ENCODE assay signal across 17 cellular contexts in the genomic region with DNA sequence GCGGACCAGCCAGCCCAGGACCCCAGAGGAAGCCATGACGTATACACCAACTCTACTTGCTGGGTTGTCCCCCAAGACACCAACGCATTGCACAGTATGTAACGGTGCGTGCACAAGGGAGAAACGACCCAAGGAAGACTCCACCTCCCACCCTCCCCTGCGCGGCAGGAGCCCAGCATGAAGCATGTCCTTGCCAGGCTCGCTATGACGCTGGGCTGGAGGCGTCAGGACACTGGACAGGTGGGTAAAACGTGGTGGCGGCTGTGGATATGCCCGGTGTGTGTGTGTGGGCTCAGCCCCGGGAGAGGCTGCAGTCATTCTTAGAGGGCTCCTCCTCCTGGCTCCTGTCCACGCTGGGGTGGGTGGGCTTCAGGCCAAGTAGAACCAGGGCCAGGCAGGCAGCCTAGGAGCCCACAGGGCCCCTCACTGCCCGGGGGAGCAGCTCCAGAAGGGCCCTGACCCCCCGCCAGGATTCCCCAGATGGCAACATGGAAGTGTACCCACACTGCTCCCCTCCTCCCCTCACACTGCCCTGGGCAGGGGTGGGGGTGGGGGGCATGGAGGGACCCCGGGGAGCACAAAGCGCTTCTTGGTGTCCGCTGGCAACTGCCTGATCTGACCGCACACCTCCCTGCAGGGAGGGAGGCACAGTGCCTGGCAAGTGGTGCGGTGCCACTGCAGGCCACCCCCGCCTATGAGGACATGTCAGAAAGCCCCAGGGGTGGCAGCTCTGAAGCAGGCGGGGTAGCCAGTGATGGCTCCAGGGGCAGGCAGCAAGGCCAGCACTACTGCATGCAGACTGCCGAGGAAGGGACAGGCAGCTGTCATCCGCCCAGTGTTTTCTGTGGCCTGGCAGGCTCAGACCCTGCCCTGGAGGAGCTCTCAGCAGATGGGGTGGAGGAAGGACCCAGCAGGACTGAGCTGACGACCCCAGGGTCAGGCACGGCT. TPM values are rescaled to one million over a fixed set of nuclear protein-coding genes. Genes with fewer than 3 reads are reported as not detected.
DNase-seq lines count a peak whose midpoint lies in the region; ATAC-seq lines count a peak whose summit lies in the region.
"Had no signal": no experiment of that assay in that cellular context is flagged by ENCODE, and none has a peak within 500 bp of the region (broad histone marks: within the 10 kb centered on the region; RNA-seq: fewer than 3 reads in every experiment).

No MANE protein-coding gene starts in this region.

- no peaks in the 10 kb centered on the region for H3K27me3 Mint-ChIP-seq in central memory CD8-positive, alpha-beta T cell
- H3K27me3 Mint-ChIP-seq: naive B cell had no signal

- H4K8ac ChIP-seq in neuronal stem cell (ENCODE audit: low read depth, low read length), result no peak overlapping the region

- peak overlapping the region; percentile 55 for H3K27ac Mint-ChIP-seq in central memory CD8-positive, alpha-beta T cell (ENCODE audit: low read depth)
- H3K27ac Mint-ChIP-seq: activated CD8-positive, alpha-beta T cell treated with anti-CD3 and anti-CD28 coated beads, Interleukin-2, amount 10 ng/mL, durations not matched to agents 7 days and 5 days had no signal

- no peak overlapping the region for H3K4me3 ChIP-seq in neuronal stem cell (ENCODE audit: low read length in 2 of 2)
- H3K4me3 ChIP-seq: gastroesophageal sphincter, vagina had no signal

- H2BK12ac ChIP-seq in neuronal stem cell (ENCODE audit: low read length), result no peak overlapping the region

- DNase-seq in Right ventricle myocardium superior, result peak; percentile 39
- DNase-seq in left ventricle myocardium superior, result no peak
- no peak for DNase-seq in central memory CD8-positive, alpha-beta T cell (ENCODE audit: low spot score in 2 of 2)
- no peak for DNase-seq in neuronal stem cell (ENCODE audit: low spot score)
- DNase-seq in NCI-H748 (lab: John Stamatoyannopoulos, UW; ENCODE audit: unreplicated experiment), result no peak
- no peak for DNase-seq in activated T-cell treated with anti-CD3 and anti-CD28 coated beads, Interleukin-2, amount 50 U/mL, for 48 hours
- no peak for DNase-seq in NCI-H187 treated with DMSO at 0.1 percent for 48 hours (lab: John Stamatoyannopoulos, UW)
- DNase-seq: activated CD8-positive, alpha-beta T cell treated with anti-CD3 and anti-CD28 coated beads, Interleukin-2, amount 10 ng/mL, durations not matched to agents 7 days and 5 days; cortex of kidney; GDM1; naive B cell; NCI-H2029 treated with DMSO at 0.1 percent for 48 hours; NCI-H526 treated with DMSO at 0.1 percent for 48 hours had no signal

- H3K18ac ChIP-seq in neuronal stem cell (ENCODE audit: low read length), result peak overlapping the region; percentile 74

- H3K9me3 Mint-ChIP-seq in central memory CD8-positive, alpha-beta T cell, result no peaks in the 10 kb centered on the region

- no peaks in the 10 kb centered on the region for H3K36me3 Mint-ChIP-seq in central memory CD8-positive, alpha-beta T cell (ENCODE audit: insufficient read depth)

- H3K4me3 Mint-ChIP-seq in central memory CD8-positive, alpha-beta T cell, result no peak overlapping the region
- H3K4me3 Mint-ChIP-seq: activated CD8-positive, alpha-beta T cell treated with anti-CD3 and anti-CD28 coated beads, Interleukin-2, amount 10 ng/mL, durations not matched to agents 7 days and 5 days; naive B cell had no signal

- H3K27ac ChIP-seq in neuronal stem cell (replicated peaks; ENCODE audit: low read length), result no peak overlapping the region
- H3K27ac ChIP-seq: epithelial cell of prostate, gastroesophageal sphincter, vagina had no signal

- peaks cover 4 to 7% of the 10 kb centered on the region in 2 donors for H3K9me3 ChIP-seq in neuronal stem cell (replicated peaks in 1 of 2; ENCODE audit: control insufficient read depth in 2 of 2, insufficient read depth in 1 of 2, low read depth in 1 of 2, low read length in 2 of 2)
- H3K9me3 ChIP-seq: vagina had no signal

- ATAC-seq in Right ventricle myocardium superior (ENCODE audit: poor library complexity), result peak; percentile 5
- no peak for ATAC-seq in left ventricle myocardium superior
- ATAC-seq in central memory CD8-positive, alpha-beta T cell (replicated peaks; ENCODE audit: extremely low read depth, poor library complexity, severe bottlenecking), result no peak
- no peak for ATAC-seq in HG03354 (IDR thresholded peaks at IDR 0.05; ENCODE audit: poor library complexity, severe bottlenecking, unreplicated experiment)
- ATAC-seq: activated CD8-positive, alpha-beta T cell treated with anti-CD3 and anti-CD28 coated beads, Interleukin-2, amount 10 ng/mL, durations not matched to agents 7 days and 5 days; gastroesophageal sphincter had no signal

- H3K4me2 ChIP-seq in neuronal stem cell (ENCODE audit: insufficient read depth, low read length, poor library complexity, severe bottlenecking), result no peak overlapping the region

- H3K79me1 ChIP-seq in neuronal stem cell (ENCODE audit: low read depth, low read length), result peaks cover 31% of the 10 kb centered on the region

- no peak overlapping the region for H2BK5ac ChIP-seq in neuronal stem cell (ENCODE audit: low read length)

- H2BK120ac ChIP-seq in neuronal stem cell (ENCODE audit: low read depth, low read length), result no peak overlapping the region

- no peak overlapping the region for H3K9ac ChIP-seq in neuronal stem cell (ENCODE audit: low read depth, low read length, poor library complexity)

- H2AFZ ChIP-seq in neuronal stem cell (ENCODE audit: low read length), result no peak overlapping the region

- peaks cover 0 to 2% (median 0%) of the 10 kb centered on the region in 3 experiments for H3K27me3 ChIP-seq in neuronal stem cell (ENCODE audit: control insufficient read depth in 3 of 3, insufficient read depth in 3 of 3, low read depth in 1 of 3, low read length in 3 of 3)
- H3K27me3 ChIP-seq: gastroesophageal sphincter, vagina had no signal

- H3K14ac ChIP-seq in neuronal stem cell (ENCODE audit: low read length), result peak overlapping the region; percentile 76

- H3K4me1 Mint-ChIP-seq in central memory CD8-positive, alpha-beta T cell, result peaks cover 13% of the 10 kb centered on the region

- H3K4me1 ChIP-seq in neuronal stem cell (ENCODE audit: control insufficient read depth in 2 of 2, insufficient read depth in 1 of 2, low read depth in 1 of 2, low read length in 2 of 2), result peaks cover 0 to 4% of the 10 kb centered on the region in 2 donors
- H3K4me1 ChIP-seq: gastroesophageal sphincter had no signal

- no CpG with 5 or more reads among the region's 29 CpGs for WGBS in neuronal stem cell (ENCODE audit: extremely low coverage in 2 of 2, insufficient read length in 2 of 2, insufficient replicate concordance in 1 of 2), 2 donors

- peaks cover 10 to 65% of the 10 kb centered on the region in 2 donors for H3K36me3 ChIP-seq in neuronal stem cell (replicated peaks in 1 of 2; ENCODE audit: control insufficient read depth in 2 of 2, insufficient read depth in 2 of 2, low read length in 2 of 2)
- H3K36me3 ChIP-seq: vagina had no signal

- H2AK5ac ChIP-seq in neuronal stem cell (ENCODE audit: low read depth, low read length), result no peak overlapping the region

- no peak overlapping the region for H2BK15ac ChIP-seq in neuronal stem cell (ENCODE audit: low read length)

- no peak overlapping the region for H4K91ac ChIP-seq in neuronal stem cell (ENCODE audit: low read depth, low read length, poor library complexity)

- no peak overlapping the region for H3K4ac ChIP-seq in neuronal stem cell (ENCODE audit: low read length)

- H3K23ac ChIP-seq in neuronal stem cell (ENCODE audit: low read depth, low read length, poor library complexity), result peak overlapping the region; percentile 55

- intact Hi-C loops in Right ventricle myocardium superior (cut with DNase I), result no loop called here
- intact Hi-C loops in left ventricle myocardium superior (cut with micrococcal nuclease), result no loop called here

RNA-seq across cellular contexts. Expression of a gene that starts 49.0 kb away (rescaled TPM):
- total RNA-seq in Right ventricle myocardium superior (35.1 TPM), left ventricle myocardium superior (35.2 TPM)
- 32.8 TPM for polyA plus RNA-seq in neuronal stem cell (2013, experiment 1 of 2)
- polyA plus RNA-seq in neuronal stem cell (2013, experiment 2 of 2), result 32.8 TPM
